ENCODE assay signal across 24 cellular contexts in the genomic region with DNA sequence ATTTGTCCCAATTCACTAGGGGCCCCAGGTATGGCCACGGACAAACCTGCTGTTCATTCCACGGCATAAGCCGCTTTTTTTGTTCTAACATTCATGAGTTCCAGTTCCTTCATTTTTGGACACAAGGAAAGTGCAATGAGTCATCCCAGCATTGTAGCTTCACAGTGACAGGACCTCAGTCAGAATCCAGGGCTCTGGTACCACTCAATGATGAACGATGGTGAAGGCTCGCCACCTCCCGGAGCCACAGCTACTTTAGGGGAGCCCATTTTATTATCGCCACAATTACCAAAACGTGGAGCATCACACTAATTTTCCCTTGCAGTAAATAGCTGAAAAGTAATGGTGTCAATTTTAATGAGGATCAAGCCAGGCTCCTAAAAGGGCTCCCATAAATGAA.
"Had no signal": no experiment of that assay in that cellular context is flagged by ENCODE, and none has a peak within 500 bp of the region (broad histone marks: within the 10 kb centered on the region; RNA-seq: fewer than 3 reads in every experiment).

No MANE protein-coding gene starts in this region.

- H3K27me3 ChIP-seq: breast epithelium, cardiac muscle cell, esophagus squamous epithelium, gastroesophageal sphincter had no signal

- DNase-seq: activated CD4-positive, alpha-beta memory T cell treated with anti-CD3 and anti-CD28 coated beads for 36 hours; activated CD4-positive, alpha-beta T cell treated with anti-CD3 and anti-CD28 coated beads for 36 hours; activated CD4-positive, alpha-beta T cell treated with anti-CD3 and anti-CD28 coated beads, Interleukin-2, amount 10 ng/mL, durations not matched to agents 24 days and 14 days; activated CD4-positive, CD25-positive, alpha-beta regulatory T cell; activated CD4-positive, CD25-positive, alpha-beta regulatory T cell treated with anti-CD3 and anti-CD28 coated beads, Interleukin-2, amount 50 U/mL, for 72 hours; activated CD8-positive, alpha-beta memory T cell treated with anti-CD3 and anti-CD28 coated beads, Interleukin-2, amount 10 ng/mL, durations not matched to agents 7 days and 5 days; activated CD8-positive, alpha-beta memory T cell treated with anti-CD3 and anti-CD28 coated beads, Interleukin-2, amount 50 U/mL, for 4 hours; activated CD8-positive, alpha-beta T cell treated with anti-CD3 and anti-CD28 coated beads, Interleukin-2, amount 10 ng/mL, durations not matched to agents 7 days and 5 days; activated effector memory CD4-positive, alpha-beta T cell treated with anti-CD3 and anti-CD28 coated beads, Interleukin-2, amount 50 U/mL, for 16 hours; activated naive CD4-positive, alpha-beta T cell treated with anti-CD3 and anti-CD28 coated beads, Interleukin-2, amount 10 ng/mL, durations not matched to agents 7 days and 5 days; activated T-cell treated with anti-CD3 and anti-CD28 coated beads, Interleukin-2, amount 50 U/mL, for 1 hour; activated T-cell treated with anti-CD3 and anti-CD28 coated beads, Interleukin-2, amount 50 U/mL, for 48 hours; amniotic stem cell; aorta; cortex of kidney; dermis blood vessel endothelial cell; effector CD8-positive, alpha-beta T cell; esophagus squamous epithelium; foreskin melanocyte; T-helper 2 cell had no signal

- H3K27ac ChIP-seq: breast epithelium, cardiac muscle cell, epithelial cell of prostate had no signal
